1 cellular context compared by ENCODE assay signal in the genomic region with DNA sequence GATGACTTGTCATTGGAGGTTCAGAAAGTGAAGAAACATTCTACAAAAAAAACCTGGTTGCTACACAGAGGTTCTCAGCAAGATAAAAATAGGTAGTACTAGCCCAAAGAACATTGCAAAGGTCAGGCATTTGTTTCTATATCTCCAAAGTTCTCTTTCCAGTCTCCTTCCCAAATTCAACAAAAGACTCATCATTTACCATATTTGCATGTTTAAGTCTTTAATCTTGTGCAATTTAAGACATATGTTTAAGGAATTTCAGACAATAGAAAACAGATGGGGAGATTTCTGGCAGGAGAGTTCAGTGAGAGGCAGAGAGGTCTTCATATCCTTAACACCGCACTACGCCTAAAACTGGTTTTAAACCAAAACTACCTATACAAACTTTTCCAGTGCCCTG.
TF ChIP-seq lines count a peak whose summit lies in the region.

No MANE protein-coding gene starts in this region.

TF ChIP-seq in SK-N-SH treated with all-trans-retinoic acid at 6 μM for 48 hours, 23 proteins besides CTCF, POLR2A, EP300 and RAD21 (continued from another document):
- TF ChIP-seq, protein P1, sequence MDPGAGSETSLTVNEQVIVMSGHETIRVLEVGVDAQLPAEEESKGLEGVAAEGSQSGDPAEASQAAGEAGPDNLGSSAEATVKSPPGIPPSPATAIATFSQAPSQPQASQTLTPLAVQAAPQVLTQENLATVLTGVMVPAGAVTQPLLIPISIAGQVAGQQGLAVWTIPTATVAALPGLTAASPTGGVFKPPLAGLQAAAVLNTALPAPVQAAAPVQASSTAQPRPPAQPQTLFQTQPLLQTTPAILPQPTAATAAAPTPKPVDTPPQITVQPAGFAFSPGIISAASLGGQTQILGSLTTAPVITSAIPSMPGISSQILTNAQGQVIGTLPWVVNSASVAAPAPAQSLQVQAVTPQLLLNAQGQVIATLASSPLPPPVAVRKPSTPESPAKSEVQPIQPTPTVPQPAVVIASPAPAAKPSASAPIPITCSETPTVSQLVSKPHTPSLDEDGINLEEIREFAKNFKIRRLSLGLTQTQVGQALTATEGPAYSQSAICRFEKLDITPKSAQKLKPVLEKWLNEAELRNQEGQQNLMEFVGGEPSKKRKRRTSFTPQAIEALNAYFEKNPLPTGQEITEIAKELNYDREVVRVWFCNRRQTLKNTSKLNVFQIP (CRISPR knock-in tag; IDR thresholded peaks at IDR 0.05; ENCODE audit: borderline replicate concordance, low read depth) = no peak
- no peak for TF ChIP-seq ZNF565 (CRISPR knock-in tag; conservative IDR thresholded peaks at IDR 0.05; ENCODE audit: low read depth)
